In the genomic region with DNA sequence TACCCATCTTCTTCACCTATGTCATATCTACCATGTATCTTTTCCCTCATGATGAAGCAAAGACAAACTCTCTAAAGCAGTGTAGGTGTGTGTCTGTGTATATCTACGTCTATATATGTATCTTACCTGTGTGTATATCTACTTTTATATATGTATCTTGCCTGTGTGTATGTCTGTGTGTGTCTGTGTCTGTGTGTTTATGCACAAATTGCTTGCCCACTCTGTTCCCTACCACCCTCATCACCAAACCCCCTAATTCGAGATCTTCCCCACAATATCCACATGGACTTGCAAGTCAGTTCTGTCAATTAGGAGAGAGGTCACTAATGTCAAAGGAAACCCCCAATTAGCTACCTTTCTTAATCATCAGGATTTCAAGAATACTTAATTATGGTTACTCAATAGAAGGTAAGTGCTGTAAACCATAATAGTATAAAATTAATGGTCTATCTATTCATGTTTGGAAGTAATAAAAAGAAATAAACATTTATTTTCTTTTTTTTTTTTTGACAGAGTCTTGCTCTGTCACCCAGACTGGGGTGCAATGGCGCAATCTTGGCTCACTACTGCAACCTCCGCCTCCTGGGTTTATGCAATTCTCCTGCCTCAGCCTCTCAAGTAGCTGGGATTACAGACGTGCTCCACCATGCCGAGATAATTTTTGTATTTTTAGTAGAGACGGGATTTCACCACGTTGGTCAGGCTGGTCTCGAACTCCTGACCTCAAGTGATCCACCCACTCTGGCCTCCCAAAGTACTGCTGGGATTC, we compare ENCODE assay signal across 20 cellular contexts. TPM values are rescaled to one million over a fixed set of nuclear protein-coding genes. Genes with fewer than 3 reads are reported as not detected.
DNase-seq lines count a peak whose midpoint lies in the region; FAIRE-seq and TF ChIP-seq lines count a peak whose summit lies in the region.
"Had no signal": no experiment of that assay in that cellular context is flagged by ENCODE, and none has a peak within 500 bp of the region (broad histone marks: within the 10 kb centered on the region; RNA-seq: fewer than 3 reads in every experiment).

No MANE protein-coding gene starts in this region.

- dilution Hi-C loops in mammary epithelial cell (cut with HindIII; ENCODE audit: low sequenced_read_pairs) = no loop called here

- H3K4me3 ChIP-seq in mammary epithelial cell (replicated peaks in 1 of 3; ENCODE audit: insufficient read depth in 1 of 3, low read depth in 2 of 3, low read length in 3 of 3) = no peak overlapping the region
- H3K4me3 ChIP-seq: HAP-1, SJSA1 had no signal

- in situ Hi-C loops in mammary epithelial cell (cut with MboI; ENCODE audit: low sequenced_read_pairs in 2 of 2) = no loop called here

- BruUV-seq in MCF 10A (replicated peaks; lab: Mats Ljungman, UMichigan) (no TSS peak), mammary epithelial cell (replicated peaks; lab: Mats Ljungman, UMichigan) (no TSS peak)

- H3K4me1 Mint-ChIP-seq in MCF 10A (ENCODE audit: insufficient read depth, unreplicated experiment) = peaks cover 8% of the 10 kb centered on the region

- no peak overlapping the region for H3K4me2 ChIP-seq in mammary epithelial cell (ENCODE audit: insufficient read depth, low read depth, low read length)

- no peak overlapping the region for H2AFZ ChIP-seq in mammary epithelial cell (ENCODE audit: low read depth, low read length)

- H3K9ac ChIP-seq in mammary epithelial cell (ENCODE audit: insufficient read depth, low read length) = no peak overlapping the region

- no peaks in the 10 kb centered on the region for H3K27me3 Mint-ChIP-seq in MCF 10A (ENCODE audit: insufficient read depth, unreplicated experiment)
- H3K27me3 Mint-ChIP-seq: CD4-positive, CD25-positive, alpha-beta regulatory T cell had no signal

- no peak overlapping the region for H3K27ac ChIP-seq in mammary epithelial cell (ENCODE audit: insufficient read depth, low read depth, low read length)
- H3K27ac ChIP-seq in RWPE1 = peak overlapping the region; percentile 8; the same call in 1 of the 2 replicates
- H3K27ac ChIP-seq: SJSA1 had no signal

- H3K9me3 Mint-ChIP-seq in MCF 10A (ENCODE audit: unreplicated experiment) = no peaks in the 10 kb centered on the region
- H3K9me3 Mint-ChIP-seq: CD4-positive, CD25-positive, alpha-beta regulatory T cell had no signal

- no peaks in the 10 kb centered on the region for H3K36me3 ChIP-seq in mammary epithelial cell (ENCODE audit: insufficient read depth, low read length)
- H3K36me3 ChIP-seq: HAP-1, SJSA1 had no signal

- H3K4me3 Mint-ChIP-seq in MCF 10A (ENCODE audit: unreplicated experiment) = no peak overlapping the region

- no peaks in the 10 kb centered on the region for H3K9me3 ChIP-seq in mammary epithelial cell (replicated peaks; ENCODE audit: insufficient read depth, low read length)
- H3K9me3 ChIP-seq: HAP-1, SJSA1 had no signal

- DNase-seq in MCF 10A (ENCODE audit: unreplicated experiment) (peak; percentile 64), mammary epithelial cell (no peak), RWPE1 (ENCODE audit: low spot score) (no peak), fibroblast of gingiva (ENCODE audit: low read depth) (peak; percentile 38), urothelium cell line (ENCODE audit: low spot score) (no peak), nucleus accumbens (lab: John Stamatoyannopoulos, UW) (no peak), dedifferentiated amniotic fluid mesenchymal stem cell (ENCODE audit: extremely low spot score) (no peak), epidermal melanocyte (ENCODE audit: insufficient read length, low spot score) (no peak)
- DNase-seq: Calu3; CD4-positive, CD25-positive, alpha-beta regulatory T cell; DMS79; IMR-90; NCI-H1105; NCI-H187 treated with DMSO at 0.1 percent for 48 hours; NCI-H446; NCI-H748 treated with DMSO at 0.1 percent for 48 hours had no signal

- peaks cover 6% of the 10 kb centered on the region for H3K4me1 ChIP-seq in mammary epithelial cell (ENCODE audit: insufficient read depth, low read length)
- H3K4me1 ChIP-seq: HAP-1 had no signal

- WGBS in mammary epithelial cell (ENCODE audit: low coverage, missing lambda C conversion rate) = 84% methylated on average over 8 of the region's 9 CpGs

- H4K20me1 ChIP-seq in mammary epithelial cell (ENCODE audit: insufficient read depth, low read length) = no peaks in the 10 kb centered on the region

- H3K27ac Mint-ChIP-seq in MCF 10A (ENCODE audit: low read depth, unreplicated experiment) = no peak overlapping the region
- H3K27ac Mint-ChIP-seq: CD4-positive, CD25-positive, alpha-beta regulatory T cell had no signal

- intact Hi-C loops in MCF 10A (cut with micrococcal nuclease) (no loop called here), mammary epithelial cell (cut with micrococcal nuclease) (no loop called here)

- FAIRE-seq in urothelium cell line (lab: Jason Lieb, UNC) = peak; percentile 76
- FAIRE-seq: G401.6 had no signal

- POLR2A ChIA-PET in MCF 10A (lab: Yijun Ruan, JAX) (interaction anchor here (3.2 kb wide), 1 partner anchor 8 kb away, joined by 10 read pairs; no protein-coding TSS in a partner anchor), RWPE1 (lab: Yijun Ruan, JAX; ENCODE audit: low non-redundant PET) (no interaction called here)

- no peaks in the 10 kb centered on the region for H3K27me3 ChIP-seq in mammary epithelial cell (ENCODE audit: insufficient read depth, low read length)
- H3K27me3 ChIP-seq: SJSA1 had no signal

- TF ChIP-seq CTCF in MCF 10A (IDR thresholded peaks at IDR 0.05; ENCODE audit: unreplicated experiment) = no peak
- no peak for TF ChIP-seq CTCF in mammary epithelial cell (conservative IDR thresholded peaks at IDR 0.05 in 1 of 2, IDR thresholded peaks at IDR 0.05 in 1 of 2; ENCODE audit: extremely low read depth in 1 of 2, insufficient read depth in 1 of 2, low read depth in 1 of 2, low read length in 2 of 2)
- TF ChIP-seq CTCF in RWPE1 (conservative IDR thresholded peaks at IDR 0.05; ENCODE audit: low read depth) = no peak

- CTCF ChIA-PET in MCF 10A (lab: Yijun Ruan, JAX) = interaction anchor here (0.6 to 0.7 kb wide), 2 partner anchors 14 to 49 kb away, joined by 3 read pairs; no protein-coding TSS in a partner anchor
- CTCF ChIA-PET in mammary epithelial cell (lab: Charles Lee; ENCODE audit: low non-redundant PET) = no interaction called here
- CTCF ChIA-PET in RWPE1 (lab: Yijun Ruan, JAX) = no interaction called here

- peaks cover 5% of the 10 kb centered on the region for H3K36me3 Mint-ChIP-seq in MCF 10A (ENCODE audit: insufficient read depth, unreplicated experiment)
- H3K36me3 Mint-ChIP-seq: CD4-positive, CD25-positive, alpha-beta regulatory T cell had no signal

- H3K79me2 ChIP-seq in mammary epithelial cell (ENCODE audit: insufficient read depth, low read length) = no peaks in the 10 kb centered on the region

RNA-seq across cellular contexts. Expression of a gene that starts 15.8 kb away (rescaled TPM):
- total RNA-seq in MCF 10A (2022) (92.1 and 107 TPM in 2 replicates), mammary epithelial cell (100 to 1,000 TPM in 1 of 2 donors, 10 to 100 TPM in 1; 87.3 to 167 TPM)
- 54.5 TPM for polyA plus RNA-seq in mammary epithelial cell
- polyA minus RNA-seq in mammary epithelial cell = 82.9 TPM

RNA-seq across cellular contexts. Expression of a gene that starts 30.0 kb away (rescaled TPM):
- total RNA-seq in MCF 10A (2022) = 10.0 and 11.6 TPM in 2 replicates
- 1 to 10 TPM; 7.7 to 8.6 TPM for total RNA-seq in mammary epithelial cell
- 2.3 TPM for polyA plus RNA-seq in mammary epithelial cell
- 7.7 TPM for polyA minus RNA-seq in mammary epithelial cell

RNA-seq across cellular contexts. Expression of a gene that starts 43.6 kb away (rescaled TPM):
- total RNA-seq in MCF 10A (2022) (0.42 TPM in 1 of 2 replicates, not detected in the other), mammary epithelial cell (not detected)
- polyA plus RNA-seq in mammary epithelial cell = 0.22 TPM
- not detected for polyA minus RNA-seq in mammary epithelial cell
- total RNA-seq: A172; CD4-positive, CD25-positive, alpha-beta regulatory T cell had no signal

Comparison
In these comparisons a context has a peak if more than half of its experiments do, and no peak if none do; other contexts are left out.
1. DNase-seq: peak in MCF 10A (single experiment) and fibroblast of gingiva (single experiment); none in mammary epithelial cell (single experiment), RWPE1 (single experiment), urothelium cell line (single experiment), nucleus accumbens (0 of 56), dedifferentiated amniotic fluid mesenchymal stem cell (single experiment) and epidermal melanocyte (single experiment).